Comparison of ENCODE assay signal across 9 cellular contexts in the genomic region with DNA sequence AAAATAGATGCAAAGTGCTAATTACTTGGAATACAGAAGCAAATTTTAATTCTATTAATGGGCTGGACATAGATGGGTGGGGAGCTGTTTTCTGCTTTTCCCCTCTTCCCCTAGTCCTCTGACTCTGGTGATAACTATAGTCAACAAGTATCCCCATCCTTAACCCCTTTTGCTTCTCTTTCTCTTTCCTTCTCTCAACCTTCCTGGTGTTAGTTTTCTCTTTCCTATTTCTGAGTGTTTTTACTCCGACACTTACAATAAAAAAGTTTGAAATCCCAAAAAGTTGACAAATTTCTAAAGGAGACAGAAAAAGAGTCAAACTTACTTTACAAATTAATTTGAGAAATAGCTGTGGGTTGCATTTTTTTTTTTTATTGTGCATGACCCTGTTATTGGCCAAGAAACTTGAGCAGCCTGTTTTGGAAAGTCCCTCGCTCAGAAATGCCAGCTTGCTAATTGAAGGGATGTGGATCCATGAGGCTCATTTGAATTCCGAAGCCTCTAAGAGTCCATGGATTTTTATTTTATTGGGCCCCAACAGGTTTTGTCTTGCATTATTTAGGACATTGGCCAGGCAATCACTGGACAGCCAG. TPM values are rescaled to one million over a fixed set of nuclear protein-coding genes. Genes with fewer than 3 reads are reported as not detected.
DNase-seq lines count a peak whose midpoint lies in the region; ATAC-seq and TF ChIP-seq lines count a peak whose summit lies in the region.
"Had no signal": no experiment of that assay in that cellular context is flagged by ENCODE, and none has a peak within 500 bp of the region (broad histone marks: within the 10 kb centered on the region; RNA-seq: fewer than 3 reads in every experiment).

No MANE protein-coding gene starts in this region.

- H3K27ac ChIP-seq in PC-9 (no peak overlapping the region), epithelial cell of prostate (peak overlapping the region; percentile 1), sigmoid colon (peak overlapping the region; percentile 87 to 98 (median 93))

- H3K36me3 ChIP-seq in ES-I3 (ENCODE audit: insufficient read depth, low read length) (no peaks in the 10 kb centered on the region), PC-9 (ENCODE audit: low read depth) (no peaks in the 10 kb centered on the region), sigmoid colon (no peaks in the 10 kb centered on the region)

- DNase-seq in PC-9: no peak
- DNase-seq in epithelial cell of prostate (ENCODE audit: low read depth, low spot score): no peak
- no peak for DNase-seq in sigmoid colon
- DNase-seq in iPS-NIHi7 (ENCODE audit: extremely low spot score): no peak
- DNase-seq in HPDE6-E6E7 (ENCODE audit: extremely low spot score): no peak
- DNase-seq: SHP77 had no signal

- H3K27me3 ChIP-seq in PC-9 (ENCODE audit: insufficient read depth, low read depth) (no peaks in the 10 kb centered on the region), sigmoid colon (no peaks in the 10 kb centered on the region)

- BruUV-seq in PC-9 (replicated peaks; lab: Mats Ljungman, UMichigan): no TSS peak

- 37 to 39% methylated on average over 3 of the region's 3 CpGs for WGBS in sigmoid colon, 2 donors

- CTCF ChIA-PET in PC-9 (lab: Charles Lee): interaction anchor here (0.7 kb wide), 1 partner anchor 10 kb away, joined by 3 read pairs; no protein-coding TSS in a partner anchor

- 0 out of 2 replicates have a peak, but pooled peaks cover 13% of the 10 kb centered on the region for H3K4me1 ChIP-seq in ES-I3 (ENCODE audit: insufficient read depth, low read length)
- H3K4me1 ChIP-seq in PC-9 (replicated peaks; ENCODE audit: insufficient read depth): peaks cover 26% of the 10 kb centered on the region
- H3K4me1 ChIP-seq in sigmoid colon: peaks cover 0 to 47% (median 24%) of the 10 kb centered on the region in 4 donors

- peak overlapping the region; percentile 3; the same call in 1 of the 2 replicates for H3K9ac ChIP-seq in ES-I3 (ENCODE audit: low read depth, low read length)

- intact Hi-C loops in PC-9 (cut with micrococcal nuclease; ENCODE audit: unreplicated experiment) (loop anchor here (5.0 kb wide), 2 partner anchors 39 to 156 kb away; no protein-coding TSS in a partner anchor), sigmoid colon (cut with DNase I) (loop anchor here (5.0 kb wide), 1 partner anchor 156 kb away; no protein-coding TSS in a partner anchor)

- no peak for TF ChIP-seq POLR2A in sigmoid colon (IDR thresholded peaks at IDR 0.05)

- H3K9me3 ChIP-seq in ES-I3 (ENCODE audit: control insufficient read depth, insufficient read depth, low read length) (no peaks in the 10 kb centered on the region), PC-9 (ENCODE audit: insufficient read depth, low read depth) (no peaks in the 10 kb centered on the region), sigmoid colon (no peaks in the 10 kb centered on the region)

- ATAC-seq in HG02678 (IDR thresholded peaks at IDR 0.05; ENCODE audit: unreplicated experiment): no peak
- ATAC-seq in GM21515 (IDR thresholded peaks at IDR 0.05; ENCODE audit: unreplicated experiment): no peak

- peaks cover 12% of the 10 kb centered on the region; the same call in 1 of the 2 replicates for H3F3A ChIP-seq in PC-9 (ENCODE audit: insufficient read depth, low read depth)

- no peak for TF ChIP-seq CTCF in PC-9 (conservative IDR thresholded peaks at IDR 0.05)
- no peak for TF ChIP-seq CTCF in sigmoid colon (IDR thresholded peaks at IDR 0.05)

- peak overlapping the region; percentile 20; the same call in 1 of the 2 replicates for H3K4me2 ChIP-seq in PC-9

- H3K4me3 ChIP-seq in PC-9 (no peak overlapping the region), sigmoid colon (peak overlapping the region; percentile 9 to 88 (median 72))

- H3K79me2 ChIP-seq in PC-9 (ENCODE audit: low read depth): 0 out of 2 replicates have a peak, but pooled peaks cover 5% of the 10 kb centered on the region

- TF ChIP-seq EP300 in sigmoid colon (IDR thresholded peaks at IDR 0.05): no peak

- POLR2A ChIA-PET in PC-9 (lab: Charles Lee; ENCODE audit: unreplicated experiment): interaction anchor here (0.6 kb wide), 2 partner anchors 40 to 145 kb away, joined by 4 read pairs; no protein-coding TSS in a partner anchor

- H4K20me1 ChIP-seq in PC-9 (ENCODE audit: insufficient read depth): no peaks in the 10 kb centered on the region

- H3K9me2 ChIP-seq in PC-9 (ENCODE audit: insufficient read depth): no peaks in the 10 kb centered on the region

- H2AFZ ChIP-seq in PC-9: no peak overlapping the region

RNA-seq across cellular contexts. Expression of gene FAS, which starts 2.4 kb away (rescaled TPM):
- total RNA-seq in PC-9 (2021) (7.6 and 8.5 TPM in 2 replicates), sigmoid colon (10 to 100 TPM; 14.3 to 44.6 (median 22.1) TPM)
- polyA plus RNA-seq in sigmoid colon: 10 to 100 TPM in 2 of 3 donors, 1 to 10 TPM in 1; 7.6 to 18.8 (median 11.4) TPM

RNA-seq across cellular contexts. Expression of gene ACTA2, which starts 40.5 kb away (rescaled TPM):
- 5.3 and 8.4 TPM in 2 replicates for total RNA-seq in PC-9 (2021)
- total RNA-seq in sigmoid colon: 1,000 to 10,000 TPM; 2,072 to 5,444 (median 3,070) TPM
- 100 to 1,000 TPM in 1 of 3 donors, 10 to 100 TPM in 2; 43.7 to 237 (median 78.1) TPM for polyA plus RNA-seq in sigmoid colon

Comparison
In these comparisons a context has a peak if more than half of its experiments do, and no peak if none do; other contexts are left out.
1. RNA of gene ACTA2, which starts 40.5 kb away (total RNA-seq): 2,072 to 5,444 TPM in sigmoid colon; 5.3 to 8.4 TPM in PC-9; every median in the first group is over 100 times any median in the second.